Comparison of ENCODE assay signal across 8 cellular contexts in genomic region chr2:199455533-199456382, GRCh38. TPM values are rescaled to one million over a fixed set of nuclear protein-coding genes. Genes with fewer than 3 reads are reported as not detected.
DNase-seq lines count a peak whose midpoint lies in the region; ATAC-seq, FAIRE-seq and TF ChIP-seq lines count a peak whose summit lies in the region.

No MANE protein-coding gene starts in this region.

- H3K9me3 ChIP-seq in left ventricle myocardium inferior (replicated peaks): no peaks in the 10 kb centered on the region
- H3K9me3 ChIP-seq in right atrium auricular region: no peaks in the 10 kb centered on the region
- no peaks in the 10 kb centered on the region for H3K9me3 ChIP-seq in body of pancreas

- peaks cover 81% of the 10 kb centered on the region for H3K27me3 ChIP-seq in left ventricle myocardium inferior (ENCODE audit: low read depth)
- H3K27me3 ChIP-seq in right atrium auricular region: peaks cover 25 to 31% of the 10 kb centered on the region in 2 donors
- H3K27me3 ChIP-seq in body of pancreas: peaks cover 0 to 5% of the 10 kb centered on the region in 2 donors

- TF ChIP-seq POLR2A in body of pancreas (IDR thresholded peaks at IDR 0.05): peak in 2 of 3 donors; percentile 46 to 49

- intact Hi-C loops in left ventricle myocardium inferior (cut with micrococcal nuclease) (no loop called here), body of pancreas (cut with DNase I) (no loop called here)

- H3K27ac ChIP-seq in left ventricle myocardium inferior (replicated peaks) (no peak overlapping the region), right atrium auricular region (no peak overlapping the region), body of pancreas (peak overlapping the region in 2 of 4 donors; percentile 4 to 37)

- ATAC-seq in body of pancreas (peak; percentile 53), GM19324 (IDR thresholded peaks at IDR 0.05; ENCODE audit: low FRiP score, unreplicated experiment) (no peak)

- DNase-seq in left ventricle myocardium inferior (no peak), right atrium auricular region (ENCODE audit: low spot score) (no peak), NCI-H2107 (lab: John Stamatoyannopoulos, UW) (peak; percentile 78), body of pancreas (peak; percentile 60 to 81 (median 75)), lung microvascular endothelial cell (ENCODE audit: low read depth in 2 of 2) (peak; percentile 20 to 38), GM10266 (ENCODE audit: extremely low spot score) (no peak), D721Med (ENCODE audit: insufficient read length, low spot score) (no peak)

- no peaks in the 10 kb centered on the region for H3K36me3 ChIP-seq in left ventricle myocardium inferior
- H3K36me3 ChIP-seq in right atrium auricular region: no peaks in the 10 kb centered on the region
- no peaks in the 10 kb centered on the region for H3K36me3 ChIP-seq in body of pancreas (replicated peaks in 1 of 2; ENCODE audit: insufficient read depth in 1 of 2, low read depth in 2 of 2)

- H3K4me3 ChIP-seq in left ventricle myocardium inferior (peak overlapping the region; percentile 41), right atrium auricular region (peak overlapping the region in 1 of 2 donors; percentile 29), body of pancreas (peak overlapping the region in 1 of 2 donors; percentile 8)

- TF ChIP-seq CTCF in left ventricle myocardium inferior (IDR thresholded peaks at IDR 0.05; ENCODE audit: borderline replicate concordance) (no peak), right atrium auricular region (IDR thresholded peaks at IDR 0.05) (no peak), body of pancreas (IDR thresholded peaks at IDR 0.05) (no peak), GM10266 (IDR thresholded peaks at IDR 0.05; ENCODE audit: control insufficient read depth, insufficient read depth, low read depth, missing control alignments) (no peak), D721Med (IDR thresholded peaks at IDR 0.05; ENCODE audit: insufficient read depth, missing control alignments) (no peak)

- H3K4me1 ChIP-seq in left ventricle myocardium inferior: peaks cover 52% of the 10 kb centered on the region
- peaks cover 0 to 40% of the 10 kb centered on the region in 2 donors for H3K4me1 ChIP-seq in right atrium auricular region
- H3K4me1 ChIP-seq in body of pancreas: peaks cover 23% of the 10 kb centered on the region

- FAIRE-seq in D721Med (lab: Jason Lieb, UNC): no peak

- 1 to 3% methylated on average over 44 to 55 of the region's 56 CpGs for WGBS in body of pancreas, 2 donors

RNA-seq across cellular contexts. Expression of gene SATB2, which starts 2.0 kb away (rescaled TPM):
- total RNA-seq in left ventricle myocardium inferior (1.1 TPM), right atrium auricular region (1 to 10 TPM; 1.0 to 1.2 TPM), body of pancreas (1 to 10 TPM; 2.6 to 4.3 TPM), lung microvascular endothelial cell (0.60 and 1.3 TPM in 2 replicates)

Comparison
In these comparisons a context has a peak if more than half of its experiments do, and no peak if none do; other contexts are left out.
1. DNase-seq: peak in NCI-H2107 (single experiment), body of pancreas (4 of 4) and lung microvascular endothelial cell (2 of 2); none in left ventricle myocardium inferior (single experiment), right atrium auricular region (single experiment), GM10266 (single experiment) and D721Med (single experiment).